Comparison of ENCODE assay signal across 1 cellular context in the genomic region with DNA sequence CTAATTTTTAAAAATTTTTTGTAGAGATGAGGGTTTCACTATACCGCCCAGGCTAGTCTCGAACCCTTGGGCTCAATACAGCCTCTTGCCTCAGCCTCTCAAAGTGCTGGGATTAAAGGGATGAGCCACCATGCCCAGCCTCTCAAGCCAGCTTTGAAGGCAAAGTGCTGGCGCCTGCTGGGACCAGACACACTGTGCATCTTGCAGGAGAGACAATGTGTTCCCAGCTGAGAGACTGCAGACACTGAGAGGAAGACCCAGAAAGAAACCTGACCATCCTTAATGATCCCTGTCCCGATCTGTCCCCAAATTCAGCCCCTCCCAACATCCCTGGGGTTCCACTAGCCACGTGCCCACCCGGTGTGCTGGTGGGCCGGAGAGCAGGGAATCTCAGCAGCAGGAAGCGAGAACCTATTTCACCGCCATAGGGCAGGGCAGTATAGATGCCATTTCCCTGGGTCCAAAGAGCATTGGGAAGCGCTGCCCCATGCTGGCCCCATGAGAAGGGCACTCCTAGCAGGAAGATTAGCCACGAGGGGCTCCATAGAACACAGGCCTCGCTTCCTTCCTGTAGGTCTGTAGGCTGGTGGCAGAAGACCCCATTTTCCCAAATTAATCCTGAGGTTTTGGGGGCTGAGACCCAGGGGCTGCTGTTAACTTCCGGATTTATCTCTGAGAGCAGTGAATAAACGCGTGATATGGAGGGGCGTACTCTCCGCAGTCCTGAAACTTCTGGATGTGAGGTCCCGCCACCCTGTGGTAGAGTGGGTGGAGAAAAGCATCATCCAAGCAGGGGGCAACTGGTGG.
TF ChIP-seq lines count a peak whose summit lies in the region.

No MANE protein-coding gene starts in this region.

TF ChIP-seq in HepG2, 621 proteins besides CTCF, POLR2A, EP300 and RAD21 (continued from another document):
- no peak for TF ChIP-seq CERS6 (CRISPR knock-in tag; IDR thresholded peaks at IDR 0.05)
- TF ChIP-seq ZSCAN22 (CRISPR knock-in tag; IDR thresholded peaks at IDR 0.05) = no peak
- TF ChIP-seq NFIB (CRISPR knock-in tag; IDR thresholded peaks at IDR 0.05; ENCODE audit: borderline replicate concordance) = no peak
- TF ChIP-seq FOXP4 (CRISPR knock-in tag; IDR thresholded peaks at IDR 0.05) = no peak
- TF ChIP-seq ZBTB7A (CRISPR knock-in tag; IDR thresholded peaks at IDR 0.05) = peak; percentile 31; the same call in 1 of the 2 replicates
- no peak for TF ChIP-seq RFX1 (IDR thresholded peaks at IDR 0.05)
- no peak; the same call in 1 of the 2 replicates for TF ChIP-seq ZNF891 (CRISPR knock-in tag; IDR thresholded peaks at IDR 0.05)
- no peak for TF ChIP-seq ZNF570 (CRISPR knock-in tag; IDR thresholded peaks at IDR 0.05; ENCODE audit: borderline replicate concordance)
- TF ChIP-seq ZNF607 (CRISPR knock-in tag; IDR thresholded peaks at IDR 0.05; ENCODE audit: borderline replicate concordance) = no peak; the same call in 1 of the 2 replicates
- no peak for TF ChIP-seq ZNF556 (CRISPR knock-in tag; IDR thresholded peaks at IDR 0.05; ENCODE audit: borderline replicate concordance)
- no peak for TF ChIP-seq GABPB1 (CRISPR knock-in tag; IDR thresholded peaks at IDR 0.05)
- no peak for TF ChIP-seq ARID3A (IDR thresholded peaks at IDR 0.05; ENCODE audit: low read depth, low read length)
- TF ChIP-seq ZFP37 (CRISPR knock-in tag; IDR thresholded peaks at IDR 0.05; ENCODE audit: borderline replicate concordance) = 0 out of 2 replicates have a peak, but pooled peaks have one; percentile 19
- TF ChIP-seq ZNF580 (CRISPR knock-in tag; IDR thresholded peaks at IDR 0.05; ENCODE audit: borderline replicate concordance, low read depth) = 0 out of 2 replicates have a peak, but pooled peaks have one; percentile 23
- TF ChIP-seq JDP2 (CRISPR knock-in tag; IDR thresholded peaks at IDR 0.05; ENCODE audit: borderline replicate concordance) = no peak
- 0 out of 2 replicates have a peak, but pooled peaks have one; percentile 10 for TF ChIP-seq ZBTB25 (CRISPR knock-in tag; IDR thresholded peaks at IDR 0.05)
- no peak for TF ChIP-seq ZUFSP (CRISPR knock-in tag; IDR thresholded peaks at IDR 0.05; ENCODE audit: borderline replicate concordance)
- no peak for TF ChIP-seq ZNF230 (CRISPR knock-in tag; IDR thresholded peaks at IDR 0.05)
- TF ChIP-seq CCDC6 (CRISPR knock-in tag; IDR thresholded peaks at IDR 0.05) = no peak
- no peak for TF ChIP-seq ZNF589 (CRISPR knock-in tag; conservative IDR thresholded peaks at IDR 0.05)
- TF ChIP-seq KLF16 (CRISPR knock-in tag; IDR thresholded peaks at IDR 0.05) = peak in 1 of 2 experiments; percentile 53; a peak in 1 of 4 replicates
- no peak for TF ChIP-seq THYN1 (CRISPR knock-in tag; IDR thresholded peaks at IDR 0.05; ENCODE audit: borderline replicate concordance, low read depth)
- TF ChIP-seq HHEX (CRISPR knock-in tag; IDR thresholded peaks at IDR 0.05) = no peak
- TF ChIP-seq ZBTB10 (CRISPR knock-in tag; IDR thresholded peaks at IDR 0.05; ENCODE audit: borderline replicate concordance) = no peak
- TF ChIP-seq ZNF816 (CRISPR knock-in tag; IDR thresholded peaks at IDR 0.05; ENCODE audit: borderline replicate concordance) = no peak
- TF ChIP-seq HNF4G (IDR thresholded peaks at IDR 0.05; ENCODE audit: borderline replicate concordance, low read depth, low read length) = peak; percentile 63; the same call in 1 of the 2 replicates
- TF ChIP-seq HNF4G (CRISPR knock-in tag; IDR thresholded peaks at IDR 0.05; ENCODE audit: borderline replicate concordance, low read depth) = no peak
- TF ChIP-seq IKZF4 (CRISPR knock-in tag; IDR thresholded peaks at IDR 0.05; ENCODE audit: borderline replicate concordance, low read depth, not compliant biosample characterization) = no peak
- TF ChIP-seq, protein P1, sequence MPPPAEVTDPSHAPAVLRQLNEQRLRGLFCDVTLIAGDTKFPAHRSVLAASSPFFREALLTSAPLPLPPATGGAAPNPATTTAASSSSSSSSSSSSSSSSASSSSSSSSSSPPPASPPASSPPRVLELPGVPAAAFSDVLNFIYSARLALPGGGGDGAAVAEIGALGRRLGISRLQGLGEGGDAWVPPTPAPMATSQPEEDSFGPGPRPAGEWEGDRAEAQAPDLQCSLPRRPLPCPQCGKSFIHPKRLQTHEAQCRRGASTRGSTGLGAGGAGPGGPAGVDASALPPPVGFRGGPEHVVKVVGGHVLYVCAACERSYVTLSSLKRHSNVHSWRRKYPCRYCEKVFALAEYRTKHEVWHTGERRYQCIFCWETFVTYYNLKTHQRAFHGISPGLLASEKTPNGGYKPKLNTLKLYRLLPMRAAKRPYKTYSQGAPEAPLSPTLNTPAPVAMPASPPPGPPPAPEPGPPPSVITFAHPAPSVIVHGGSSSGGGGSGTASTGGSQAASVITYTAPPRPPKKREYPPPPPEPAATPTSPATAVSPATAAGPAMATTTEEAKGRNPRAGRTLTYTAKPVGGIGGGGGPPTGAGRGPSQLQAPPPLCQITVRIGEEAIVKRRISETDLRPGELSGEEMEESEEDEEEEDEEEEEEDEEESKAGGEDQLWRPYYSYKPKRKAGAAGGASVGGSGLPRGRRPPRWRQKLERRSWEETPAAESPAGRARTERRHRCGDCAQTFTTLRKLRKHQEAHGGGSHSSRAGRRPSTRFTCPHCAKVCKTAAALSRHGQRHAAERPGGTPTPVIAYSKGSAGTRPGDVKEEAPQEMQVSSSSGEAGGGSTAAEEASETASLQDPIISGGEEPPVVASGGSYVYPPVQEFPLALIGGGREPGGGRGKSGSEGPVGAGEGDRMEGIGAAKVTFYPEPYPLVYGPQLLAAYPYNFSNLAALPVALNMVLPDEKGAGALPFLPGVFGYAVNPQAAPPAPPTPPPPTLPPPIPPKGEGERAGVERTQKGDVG (CRISPR knock-in tag; IDR thresholded peaks at IDR 0.05; ENCODE audit: borderline replicate concordance) = no peak
- TF ChIP-seq ZNF33A (CRISPR knock-in tag; IDR thresholded peaks at IDR 0.05; ENCODE audit: borderline replicate concordance) = no peak
- TF ChIP-seq NFKB2 (CRISPR knock-in tag; IDR thresholded peaks at IDR 0.05; ENCODE audit: borderline replicate concordance) = no peak
- TF ChIP-seq XBP1 (CRISPR knock-in tag; IDR thresholded peaks at IDR 0.05) = no peak
- no peak for TF ChIP-seq SOX13 (IDR thresholded peaks at IDR 0.05)
- no peak for TF ChIP-seq SOX13 (CRISPR knock-in tag; conservative IDR thresholded peaks at IDR 0.05 in 1 of 2, IDR thresholded peaks at IDR 0.05 in 1 of 2)
